ENCODE assay signal across 15 cellular contexts in genomic region chr12:102461501-102461900, GRCh38. TPM values are rescaled to one million over a fixed set of nuclear protein-coding genes. Genes with fewer than 3 reads are reported as not detected.
DNase-seq lines count a peak whose midpoint lies in the region; ATAC-seq and TF ChIP-seq lines count a peak whose summit lies in the region.
"Had no signal": no experiment of that assay in that cellular context is flagged by ENCODE, and none has a peak within 500 bp of the region (broad histone marks: within the 10 kb centered on the region; RNA-seq: fewer than 3 reads in every experiment).

No MANE protein-coding gene starts in this region.

- H3K79me2 ChIP-seq in GM23248 (ENCODE audit: insufficient read depth) = no peaks in the 10 kb centered on the region

- no peak for ATAC-seq in psoas muscle
- no peak for ATAC-seq in gastrocnemius medialis

- H3K9me2 ChIP-seq in GM23248 (ENCODE audit: insufficient read depth) = no peaks in the 10 kb centered on the region; the same call in 1 of the 2 replicates

- H3K27me3 ChIP-seq in GM23248 (replicated peaks; ENCODE audit: insufficient read depth) (no peaks in the 10 kb centered on the region), subcutaneous abdominal adipose tissue (ENCODE audit: control insufficient read depth in 5 of 5, insufficient read depth in 4 of 5, low read length in 5 of 5) (no peaks in the 10 kb centered on the region), psoas muscle (ENCODE audit: insufficient read depth in 3 of 3, low read length in 2 of 3) (no peaks in the 10 kb centered on the region), gastrocnemius medialis (no peaks in the 10 kb centered on the region)
- H3K27me3 ChIP-seq: BLaER1 had no signal

- H3K4me1 ChIP-seq in GM23248 (ENCODE audit: insufficient read depth) (peaks cover 30% of the 10 kb centered on the region), subcutaneous abdominal adipose tissue (ENCODE audit: control insufficient read depth in 5 of 5, insufficient read depth in 5 of 5, low read length in 5 of 5) (peaks cover 0 to 48% (median 31%) of the 10 kb centered on the region in 5 donors), psoas muscle (peaks cover 18% of the 10 kb centered on the region), gastrocnemius medialis (peaks cover 3 to 16% of the 10 kb centered on the region in 2 donors)
- H3K4me1 ChIP-seq: BLaER1, HAP-1 had no signal

- H3K36me3 ChIP-seq in GM23248 (ENCODE audit: low read depth) = no peaks in the 10 kb centered on the region
- peaks cover 0 to 13% (median 7%) of the 10 kb centered on the region in 5 donors for H3K36me3 ChIP-seq in subcutaneous abdominal adipose tissue (ENCODE audit: control insufficient read depth in 5 of 5, insufficient read depth in 5 of 5, low read length in 5 of 5)
- no peaks in the 10 kb centered on the region for H3K36me3 ChIP-seq in psoas muscle (ENCODE audit: insufficient read depth in 1 of 2, low read depth in 1 of 2)
- H3K36me3 ChIP-seq in gastrocnemius medialis = no peaks in the 10 kb centered on the region
- H3K36me3 ChIP-seq: BLaER1, HAP-1 had no signal

- DNase-seq in NCI-H2171 treated with DMSO at 0.1 percent for 48 hours (lab: John Stamatoyannopoulos, UW) (peak; percentile 23), NCI-H2171 (lab: John Stamatoyannopoulos, UW) (no peak), GM23248 (no peak), OCI-M1 (lab: John Stamatoyannopoulos, UW) (peak; percentile 38), psoas muscle (no peak), gastrocnemius medialis (no peak)
- DNase-seq: 8988T; Calu3; CD4-positive, alpha-beta memory T cell; DMS79 treated with DMSO at 0.1 percent for 48 hours; GF-D8 had no signal

- H3K4me2 ChIP-seq in GM23248 (ENCODE audit: unreplicated experiment) = no peak overlapping the region
- H3K4me2 ChIP-seq: BLaER1 had no signal

- TF ChIP-seq POLR2A in gastrocnemius medialis (IDR thresholded peaks at IDR 0.05) = no peak

- 35 to 42% methylated on average over 1 of the region's 1 CpG for WGBS in GM23248 (ENCODE audit: low coverage in 1 of 2, low lambda C conversion rate in 2 of 2, missing lambda C conversion rate in 2 of 2), 2 experiments
- 27 to 38% (median 34%) methylated on average over 1 of the region's 1 CpG for WGBS in psoas muscle, 3 donors

- no peak overlapping the region for H2AFZ ChIP-seq in GM23248

- in situ Hi-C loops in GM23248 (cut with MboI) (no loop called here), gastrocnemius medialis (cut with MboI; ENCODE audit: low sequenced_read_pairs in 4 of 4) (no loop called here)

- intact Hi-C loops in psoas muscle (cut with DNase I) = no loop called here
- intact Hi-C loops in gastrocnemius medialis (cut with DNase I; ENCODE audit: low total_unique reads) = no loop called here

- peak overlapping the region; percentile 69; the same call in 1 of the 2 replicates for H3K27ac ChIP-seq in GM23248
- peak overlapping the region; percentile 74 for H3K27ac ChIP-seq in subcutaneous abdominal adipose tissue (ENCODE audit: low read depth, low read length)
- no peak overlapping the region for H3K27ac ChIP-seq in psoas muscle
- no peak overlapping the region for H3K27ac ChIP-seq in gastrocnemius medialis
- H3K27ac ChIP-seq: BLaER1 had no signal

- H3K9ac ChIP-seq in GM23248 (no peak overlapping the region), subcutaneous abdominal adipose tissue (ENCODE audit: low read length in 5 of 5) (no peak overlapping the region)
- H3K9ac ChIP-seq: BLaER1 had no signal

- peaks cover 22% of the 10 kb centered on the region for H3F3A ChIP-seq in GM23248 (ENCODE audit: insufficient read depth)

- H3K4me3 ChIP-seq in GM23248 (no peak overlapping the region), subcutaneous abdominal adipose tissue (ENCODE audit: low read depth in 1 of 5, low read length in 5 of 5) (no peak overlapping the region), psoas muscle (no peak overlapping the region), gastrocnemius medialis (no peak overlapping the region)
- H3K4me3 ChIP-seq: BLaER1, HAP-1 had no signal

- no peaks in the 10 kb centered on the region for H4K20me1 ChIP-seq in GM23248 (ENCODE audit: insufficient read depth)
- H4K20me1 ChIP-seq: BLaER1 had no signal

- TF ChIP-seq CTCF in psoas muscle (IDR thresholded peaks at IDR 0.05) = no peak
- no peak for TF ChIP-seq CTCF in gastrocnemius medialis (IDR thresholded peaks at IDR 0.05 in 4 of 5, conservative IDR thresholded peaks at IDR 0.05 in 1 of 5)

- H3K9me3 ChIP-seq in GM23248 (ENCODE audit: low read depth) (no peaks in the 10 kb centered on the region), subcutaneous abdominal adipose tissue (ENCODE audit: control insufficient read depth in 5 of 5, low read length in 5 of 5) (no peaks in the 10 kb centered on the region), psoas muscle (no peaks in the 10 kb centered on the region), gastrocnemius medialis (no peaks in the 10 kb centered on the region)
- H3K9me3 ChIP-seq: BLaER1, HAP-1 had no signal

RNA-seq across cellular contexts. Expression of gene IGF1, which starts 18.9 kb away (rescaled TPM):
- total RNA-seq in GM23248 (2014; rRNA removed; shearing (Covaris generic)) = 1.4 and 2.9 TPM in 2 replicates
- polyA plus RNA-seq in GM23248 (2016; fragmentation: Nextera tagmentation; extraction: Ambion mirVana) (2.1 and 2.3 TPM in 2 replicates), psoas muscle (10 to 100 TPM in 2 of 3 donors, 1 to 10 TPM in 1; 5.3 to 18.7 (median 10.4) TPM)
- total RNA-seq in psoas muscle (10 to 100 TPM; 15.0 to 30.2 (median 22.3) TPM), gastrocnemius medialis (10 to 100 TPM in 3 of 4 donors, 1 to 10 TPM in 1; 8.3 to 22.7 (median 17.9) TPM)
- total RNA-seq: Calu3; CD4-positive, alpha-beta memory T cell had no signal
- polyA plus RNA-seq: CD14-positive monocyte; CD4-positive, alpha-beta memory T cell had no signal

Comparison
In these comparisons a context has a peak if more than half of its experiments do, and no peak if none do; other contexts are left out.
1. DNase-seq: peak in NCI-H2171 treated with DMSO at 0.1 percent for 48 hours (single experiment) and OCI-M1 (single experiment); none in NCI-H2171 (single experiment), GM23248 (single experiment), psoas muscle (0 of 2) and gastrocnemius medialis (0 of 2).
2. H3K27ac ChIP-seq: peak in GM23248 (single experiment) and subcutaneous abdominal adipose tissue (single experiment); none in psoas muscle (single experiment) and gastrocnemius medialis (0 of 4).